ENCODE assay signal across 27 cellular contexts in genomic region chr17:27318228-27318627, GRCh38. TPM values are rescaled to one million over a fixed set of nuclear protein-coding genes. Genes with fewer than 3 reads are reported as not detected.
A peak's percentile ranks its signal among the peaks of the same experiment; 100 is the strongest.
DNase-seq lines count a peak whose midpoint lies in the region; TF ChIP-seq lines count a peak whose summit lies in the region.
"Had no signal": no experiment of that assay in that cellular context is flagged by ENCODE, and none has a peak within 500 bp of the region (broad histone marks: within the 10 kb centered on the region; RNA-seq: fewer than 3 reads in every experiment).

No MANE protein-coding gene starts in this region.

- no peak for TF ChIP-seq POLR2A in sigmoid colon (IDR thresholded peaks at IDR 0.05)

- in situ Hi-C loops in GM23248 (cut with MboI), result no loop called here

- H3K9ac ChIP-seq in GM23248, result no peak overlapping the region

- H3K36me3 Mint-ChIP-seq in endothelial cell (ENCODE audit: low read depth, unreplicated experiment), result peaks cover 38% of the 10 kb centered on the region
- H3K36me3 Mint-ChIP-seq in activated CD4-positive, alpha-beta T cell treated with anti-CD3 and anti-CD28 coated beads, Interleukin-2, amount 10 ng/mL, durations not matched to agents 7 days and 5 days (ENCODE audit: low read depth), result peaks cover 36% of the 10 kb centered on the region

- intact Hi-C loops in sigmoid colon (cut with DNase I), result no loop called here

- 84 to 92% methylated on average over 4 of the region's 4 CpGs for WGBS in sigmoid colon, 2 donors
- WGBS in GM23248 (ENCODE audit: low coverage in 1 of 2, low lambda C conversion rate in 2 of 2, missing lambda C conversion rate in 2 of 2), 2 experiments, result 70 to 72% methylated on average over 4 of the region's 4 CpGs

- H3K36me3 ChIP-seq in sigmoid colon (peaks cover 3 to 58% (median 8%) of the 10 kb centered on the region in 4 donors), GM23248 (ENCODE audit: low read depth) (peaks cover 36% of the 10 kb centered on the region)

- no peak overlapping the region for H3K27ac Mint-ChIP-seq in endothelial cell (ENCODE audit: unreplicated experiment)
- H3K27ac Mint-ChIP-seq in activated CD4-positive, alpha-beta T cell treated with anti-CD3 and anti-CD28 coated beads, Interleukin-2, amount 10 ng/mL, durations not matched to agents 7 days and 5 days, result no peak overlapping the region
- H3K27ac Mint-ChIP-seq: activated naive CD8-positive, alpha-beta T cell treated with anti-CD3 and anti-CD28 coated beads, Interleukin-2, amount 10 ng/mL, durations not matched to agents 7 days and 5 days; activated T-cell treated with anti-CD3 and anti-CD28 coated beads, Interleukin-2, amount 50 U/mL, for 24 hours had no signal

- CTCF ChIA-PET in activated CD4-positive, alpha-beta T cell treated with anti-CD3 and anti-CD28 coated beads, Interleukin-2, amount 10 ng/mL, durations not matched to agents 7 days and 5 days (lab: Charles Lee), result interaction anchor here (1.0 kb wide), 1 partner anchor 24 kb away, joined by 4 read pairs; the partner anchor contains the start of gene WSB1

- H4K20me1 ChIP-seq in GM23248 (ENCODE audit: insufficient read depth), result no peaks in the 10 kb centered on the region

- H3K9me3 Mint-ChIP-seq in endothelial cell (ENCODE audit: unreplicated experiment), result no peaks in the 10 kb centered on the region
- H3K9me3 Mint-ChIP-seq in activated CD4-positive, alpha-beta T cell treated with anti-CD3 and anti-CD28 coated beads, Interleukin-2, amount 10 ng/mL, durations not matched to agents 7 days and 5 days, result no peaks in the 10 kb centered on the region
- H3K9me3 Mint-ChIP-seq: activated naive CD8-positive, alpha-beta T cell treated with anti-CD3 and anti-CD28 coated beads, Interleukin-2, amount 10 ng/mL, durations not matched to agents 7 days and 5 days; activated T-cell treated with anti-CD3 and anti-CD28 coated beads, Interleukin-2, amount 50 U/mL, for 24 hours; CD8-positive, alpha-beta memory T cell; natural killer cell had no signal

- H3K27me3 ChIP-seq in sigmoid colon (no peaks in the 10 kb centered on the region), GM23248 (replicated peaks; ENCODE audit: insufficient read depth) (no peaks in the 10 kb centered on the region)
- H3K27me3 ChIP-seq: upper lobe of left lung had no signal

- H3K9me3 ChIP-seq in sigmoid colon (no peaks in the 10 kb centered on the region), GM23248 (ENCODE audit: low read depth) (no peaks in the 10 kb centered on the region)
- H3K9me3 ChIP-seq: upper lobe of left lung had no signal

- H3K4me3 ChIP-seq in sigmoid colon (no peak overlapping the region), GM23248 (no peak overlapping the region)
- H3K4me3 ChIP-seq: upper lobe of left lung had no signal

- H3F3A ChIP-seq in GM23248 (ENCODE audit: insufficient read depth), result peaks cover 76% of the 10 kb centered on the region

- no peak for TF ChIP-seq EP300 in sigmoid colon (IDR thresholded peaks at IDR 0.05)

- H3K4me1 Mint-ChIP-seq in endothelial cell (ENCODE audit: unreplicated experiment), result peaks cover 6% of the 10 kb centered on the region
- no peaks in the 10 kb centered on the region for H3K4me1 Mint-ChIP-seq in activated CD4-positive, alpha-beta T cell treated with anti-CD3 and anti-CD28 coated beads, Interleukin-2, amount 10 ng/mL, durations not matched to agents 7 days and 5 days
- H3K4me1 Mint-ChIP-seq: activated naive CD8-positive, alpha-beta T cell treated with anti-CD3 and anti-CD28 coated beads, Interleukin-2, amount 10 ng/mL, durations not matched to agents 7 days and 5 days; B cell; CD8-positive, alpha-beta memory T cell had no signal

- no peak overlapping the region for H3K4me2 ChIP-seq in GM23248 (ENCODE audit: unreplicated experiment)

- DNase-seq in NCI-H82 (lab: John Stamatoyannopoulos, UW) (peak; percentile 89), NCI-H82 treated with DMSO at 0.1 percent for 48 hours (lab: John Stamatoyannopoulos, UW; ENCODE audit: unreplicated experiment) (no peak), NCI-H69 (lab: John Stamatoyannopoulos, UW) (peak; percentile 28), endothelial cell (ENCODE audit: low spot score) (no peak), sigmoid colon (peak; percentile 64), GM23248 (no peak), NCI-H2107 treated with DMSO at 0.1 percent for 48 hours (lab: John Stamatoyannopoulos, UW; ENCODE audit: unreplicated experiment) (no peak)
- DNase-seq in activated CD4-positive, alpha-beta T cell treated with anti-CD3 and anti-CD28 coated beads, Interleukin-2, amount 10 ng/mL, durations not matched to agents 7 days and 5 days, result no peak
- DNase-seq: ACHN; activated CD4-positive, alpha-beta T cell treated with anti-CD3 and anti-CD28 coated beads for 48 hours; activated gamma-delta T cell; activated naive CD8-positive, alpha-beta T cell treated with anti-CD3 and anti-CD28 coated beads, Interleukin-2, amount 10 ng/mL, durations not matched to agents 7 days and 5 days; activated T-cell treated with anti-CD3 and anti-CD28 coated beads, Interleukin-2, amount 50 U/mL, for 24 hours; aorta; CD8-positive, alpha-beta memory T cell; effector CD8-positive, alpha-beta T cell; GDM1; MV-4-11; natural killer cell; NCI-H1436; NCI-H2107; NCI-H510A treated with DMSO at 0.1 percent for 48 hours; stimulated activated CD4-positive, alpha-beta T cell treated with anti-CD3 and anti-CD28 coated beads, Interleukin-4, amount 100 ng/mL, for 4 hours; T1000; upper lobe of left lung; WERI-Rb-1 had no signal

- no peaks in the 10 kb centered on the region for H3K9me2 ChIP-seq in GM23248 (ENCODE audit: insufficient read depth)

- H3K27ac ChIP-seq in sigmoid colon, result peak overlapping the region in 3 of 4 donors; percentile 73 to 90 (median 87)
- H3K27ac ChIP-seq in GM23248, result no peak overlapping the region

- H3K4me3 Mint-ChIP-seq in endothelial cell (ENCODE audit: unreplicated experiment), result peak overlapping the region; percentile 34
- no peak overlapping the region for H3K4me3 Mint-ChIP-seq in activated CD4-positive, alpha-beta T cell treated with anti-CD3 and anti-CD28 coated beads, Interleukin-2, amount 10 ng/mL, durations not matched to agents 7 days and 5 days
- H3K4me3 Mint-ChIP-seq: activated naive CD8-positive, alpha-beta T cell treated with anti-CD3 and anti-CD28 coated beads, Interleukin-2, amount 10 ng/mL, durations not matched to agents 7 days and 5 days; activated T-cell treated with anti-CD3 and anti-CD28 coated beads, Interleukin-2, amount 50 U/mL, for 24 hours; B cell; CD8-positive, alpha-beta memory T cell; natural killer cell had no signal

- H3K79me2 ChIP-seq in GM23248 (ENCODE audit: insufficient read depth), result no peaks in the 10 kb centered on the region

- H3K27me3 Mint-ChIP-seq in endothelial cell (ENCODE audit: unreplicated experiment), result peaks cover 8% of the 10 kb centered on the region
- H3K27me3 Mint-ChIP-seq in activated CD4-positive, alpha-beta T cell treated with anti-CD3 and anti-CD28 coated beads, Interleukin-2, amount 10 ng/mL, durations not matched to agents 7 days and 5 days, result no peaks in the 10 kb centered on the region
- H3K27me3 Mint-ChIP-seq: activated naive CD8-positive, alpha-beta T cell treated with anti-CD3 and anti-CD28 coated beads, Interleukin-2, amount 10 ng/mL, durations not matched to agents 7 days and 5 days; activated T-cell treated with anti-CD3 and anti-CD28 coated beads, Interleukin-2, amount 50 U/mL, for 24 hours; B cell; CD8-positive, alpha-beta memory T cell had no signal

- peaks cover 0 to 67% (median 44%) of the 10 kb centered on the region in 4 donors for H3K4me1 ChIP-seq in sigmoid colon
- peaks cover 19% of the 10 kb centered on the region for H3K4me1 ChIP-seq in GM23248 (ENCODE audit: insufficient read depth)

- POLR2A ChIA-PET in activated CD4-positive, alpha-beta T cell treated with anti-CD3 and anti-CD28 coated beads, Interleukin-2, amount 10 ng/mL, durations not matched to agents 7 days and 5 days (lab: Charles Lee), result no interaction called here

- H2AFZ ChIP-seq in GM23248, result no peak overlapping the region

- TF ChIP-seq CTCF in endothelial cell (IDR thresholded peaks at IDR 0.05; ENCODE audit: unreplicated experiment), result no peak
- no peak for TF ChIP-seq CTCF in sigmoid colon (IDR thresholded peaks at IDR 0.05)

RNA-seq across cellular contexts. Expression of gene WSB1, which starts 24.3 kb away (rescaled TPM):
- total RNA-seq in endothelial cell (ENCODE audit: unreplicated experiment), result 443 TPM
- 100 to 1,000 TPM; 111 to 240 (median 188) TPM for total RNA-seq in sigmoid colon
- polyA plus RNA-seq in sigmoid colon, result 10 to 100 TPM; 23.4 to 65.2 (median 26.4) TPM
- 100 to 1,000 TPM; 107 to 111 TPM for total RNA-seq in activated CD4-positive, alpha-beta T cell treated with anti-CD3 and anti-CD28 coated beads, Interleukin-2, amount 10 ng/mL, durations not matched to agents 7 days and 5 days
- total RNA-seq in GM23248 (2014; rRNA removed; shearing (Covaris generic)), result 127 and 155 TPM in 2 replicates
- 116 and 135 TPM in 2 replicates for polyA plus RNA-seq in GM23248 (2016; fragmentation: Nextera tagmentation; extraction: Ambion mirVana)

Comparison
In these comparisons a context has a peak if more than half of its experiments do, and no peak if none do; other contexts are left out.
1. DNase-seq: peak in NCI-H82 (single experiment), NCI-H69 (single experiment) and sigmoid colon (single experiment); none in NCI-H82 treated with DMSO at 0.1 percent for 48 hours (single experiment), endothelial cell (single experiment), activated CD4-positive, alpha-beta T cell treated with anti-CD3 and anti-CD28 coated beads, Interleukin-2, amount 10 ng/mL, durations not matched to agents 7 days and 5 days (single experiment), GM23248 (single experiment) and NCI-H2107 treated with DMSO at 0.1 percent for 48 hours (single experiment).